Comparison of ENCODE assay signal across 22 cellular contexts in genomic region chr16:86700396-86700945, GRCh38.
DNase-seq lines count a peak whose midpoint lies in the region; ATAC-seq, FAIRE-seq and TF ChIP-seq lines count a peak whose summit lies in the region.
"Had no signal": no experiment of that assay in that cellular context is flagged by ENCODE, and none has a peak within 500 bp of the region (broad histone marks: within the 10 kb centered on the region; RNA-seq: fewer than 3 reads in every experiment).

No MANE protein-coding gene starts in this region.

- in situ Hi-C loops in IMR-90 (cut with MboI; ENCODE audit: low sequenced_read_pairs), result no loop called here

- no peak overlapping the region for H3K23ac ChIP-seq in IMR-90 (ENCODE audit: low read depth, low read length)
- H3K23ac ChIP-seq in H1 (ENCODE audit: insufficient read length), result no peak overlapping the region

- H3K4me1 ChIP-seq in IMR-90 (ENCODE audit: control insufficient read depth, insufficient read depth, low read length) (no peaks in the 10 kb centered on the region), H1 (replicated peaks in 1 of 4; ENCODE audit: control insufficient read depth in 3 of 4, insufficient read depth in 4 of 4, low read length in 3 of 4) (peaks cover 0 to 2% (median 0%) of the 10 kb centered on the region in 4 experiments; a peak in 2 of 7 replicates), sigmoid colon (no peaks in the 10 kb centered on the region), neural progenitor cell (no peaks in the 10 kb centered on the region)
- H3K4me1 ChIP-seq: BE2C, BLaER1, Caco-2 had no signal

- H2BK15ac ChIP-seq in IMR-90 (ENCODE audit: low read depth, low read length) (no peak overlapping the region), H1 (ENCODE audit: low read length) (no peak overlapping the region)

- H2BK5ac ChIP-seq in IMR-90 (ENCODE audit: low read depth, low read length, poor library complexity, severe bottlenecking), result no peak overlapping the region
- H2BK5ac ChIP-seq in H1 (ENCODE audit: low read depth, low read length), result no peak overlapping the region

- CTCF ChIA-PET in IMR-90 (lab: Yijun Ruan, JAX), result no interaction called here
- CTCF ChIA-PET in H1 (lab: Charles Lee; ENCODE audit: partially characterized antibody), result interaction anchor here (1.2 kb wide), 1 partner anchor 174 kb away, joined by 3 read pairs; no protein-coding TSS in a partner anchor

- H2BK12ac ChIP-seq in H1 (ENCODE audit: low read depth, low read length), result no peak overlapping the region

- peak overlapping the region; percentile 15 for H2AK9ac ChIP-seq in IMR-90 (replicated peaks; ENCODE audit: low read depth, low read length, poor library complexity)

- H3K4me1 Mint-ChIP-seq in neural progenitor cell, result no peaks in the 10 kb centered on the region

- H4K8ac ChIP-seq in IMR-90 (ENCODE audit: low read depth in 2 of 2, low read length in 2 of 2) (no peak overlapping the region), H1 (ENCODE audit: extremely low read depth, insufficient read depth, low read length) (peak overlapping the region; percentile 71; the same call in 1 of the 2 replicates)

- H3K56ac ChIP-seq in IMR-90 (ENCODE audit: extremely low read depth, insufficient read depth, low read length) (no peak overlapping the region), H1 (replicated peaks; ENCODE audit: insufficient read length, low read depth, low read length) (no peak overlapping the region)

- H3K4me2 ChIP-seq in IMR-90 (ENCODE audit: low read depth, low read length) (no peak overlapping the region), H1 (ENCODE audit: insufficient read depth in 1 of 2, low read depth in 2 of 2, low read length in 2 of 2) (no peak overlapping the region), neural progenitor cell (no peak overlapping the region)
- H3K4me2 ChIP-seq: BLaER1 had no signal

- dilution Hi-C loops in IMR-90 (cut with HindIII; ENCODE audit: low sequenced_read_pairs, unreplicated experiment), result no loop called here

- FAIRE-seq in H1 (lab: Jason Lieb, UNC), result no peak
- FAIRE-seq: A204.1, G401.6, GM12891, GM19239 had no signal

- BruUV-seq in IMR-90 (replicated peaks; lab: Mats Ljungman, UMichigan), result no TSS peak

- H4K91ac ChIP-seq in IMR-90 (ENCODE audit: insufficient read depth, low read depth, low read length) (no peak overlapping the region), H1 (replicated peaks; ENCODE audit: insufficient read length, low read length) (no peak overlapping the region)

- TF ChIP-seq EP300 in H1 (IDR thresholded peaks at IDR 0.05; ENCODE audit: borderline replicate concordance in 1 of 2, low read depth in 2 of 2, low read length in 2 of 2) (no peak), sigmoid colon (IDR thresholded peaks at IDR 0.05) (no peak)

- H3K23me2 ChIP-seq in H1 (ENCODE audit: low read depth, low read length), result peaks cover 4% of the 10 kb centered on the region; the same call in 1 of the 2 replicates

- no peak overlapping the region for H3K27ac ChIP-seq in IMR-90 (ENCODE audit: insufficient read depth, low read length)
- no peak overlapping the region for H3K27ac ChIP-seq in H1 (ENCODE audit: low read depth, low read length)
- H3K27ac ChIP-seq in sigmoid colon, result no peak overlapping the region
- H3K27ac ChIP-seq in neural progenitor cell, result no peak overlapping the region
- H3K27ac ChIP-seq: BLaER1, C4-2B had no signal

- peaks cover 3% of the 10 kb centered on the region for H3K9me1 ChIP-seq in IMR-90 (ENCODE audit: insufficient read depth, low read length)

- POLR2A ChIA-PET in IMR-90 (lab: Charles Lee; ENCODE audit: unreplicated experiment), result no interaction called here
- POLR2A ChIA-PET in H1 (lab: Charles Lee; ENCODE audit: partially characterized antibody), result no interaction called here

- peaks cover 8% of the 10 kb centered on the region for H3K9me3 Mint-ChIP-seq in neural progenitor cell
- H3K9me3 Mint-ChIP-seq: CD4-positive, alpha-beta T cell; CD8-positive, alpha-beta T cell had no signal

- H2BK120ac ChIP-seq in IMR-90 (ENCODE audit: low read depth, low read length) (no peak overlapping the region), H1 (replicated peaks; ENCODE audit: low read depth, low read length) (no peak overlapping the region)

- no peaks in the 10 kb centered on the region for H3K36me3 Mint-ChIP-seq in neural progenitor cell
- H3K36me3 Mint-ChIP-seq: CD8-positive, alpha-beta T cell had no signal

- intact Hi-C loops in IMR-90 (cut with micrococcal nuclease) (no loop called here), sigmoid colon (cut with DNase I) (no loop called here)

- DNase-seq in IMR-90 (no peak), H1 (ENCODE audit: low read depth in 1 of 2, low spot score in 2 of 2) (no peak), mesenteric fat pad (ENCODE audit: low spot score) (peak; percentile 85), sigmoid colon (peak; percentile 29), C1 segment of cervical spinal cord (lab: John Stamatoyannopoulos, UW) (no peak), NCI-H1092 treated with DMSO at 0.1 percent for 48 hours (lab: John Stamatoyannopoulos, UW) (no peak), neural progenitor cell (ENCODE audit: low spot score) (no peak)
- DNase-seq: 8988T; ACHN; BE2C; Caco-2; CD4-positive, alpha-beta T cell; CD8-positive, alpha-beta T cell; DMS79 treated with DMSO at 0.1 percent for 48 hours; GF-D8 had no signal

- no peak overlapping the region for H3K4me3 Mint-ChIP-seq in neural progenitor cell
- H3K4me3 Mint-ChIP-seq: CD4-positive, alpha-beta T cell; CD8-positive, alpha-beta T cell had no signal

- TF ChIP-seq RAD21 in IMR-90 (IDR thresholded peaks at IDR 0.05; ENCODE audit: low read length), result no peak
- no peak for TF ChIP-seq RAD21 in H1 (IDR thresholded peaks at IDR 0.05 in 1 of 2, conservative IDR thresholded peaks at IDR 0.05 in 1 of 2; ENCODE audit: low read depth in 2 of 2, low read length in 2 of 2)

- peaks cover 6% of the 10 kb centered on the region for H3K27me3 Mint-ChIP-seq in neural progenitor cell (ENCODE audit: insufficient read depth, low read depth)

- H3K27me3 ChIP-seq in IMR-90 (ENCODE audit: control insufficient read depth, insufficient read depth, low read length) (no peaks in the 10 kb centered on the region; the same call in 1 of the 2 replicates), H1 (replicated peaks in 1 of 4; ENCODE audit: control insufficient read depth in 3 of 4, extremely low read depth in 1 of 4, insufficient read depth in 3 of 4, low read length in 3 of 4) (no peaks in the 10 kb centered on the region), sigmoid colon (peaks cover 0 to 35% (median 0%) of the 10 kb centered on the region in 3 donors), neural progenitor cell (no peaks in the 10 kb centered on the region)
- H3K27me3 ChIP-seq: BE2C, BLaER1 had no signal

- H3K79me2 ChIP-seq in H1 (ENCODE audit: control insufficient read depth in 1 of 2, insufficient read depth in 2 of 2, low read length in 2 of 2) (no peaks in the 10 kb centered on the region), neural progenitor cell (ENCODE audit: low read depth) (no peaks in the 10 kb centered on the region)

- TF ChIP-seq POLR2A in IMR-90 (IDR thresholded peaks at IDR 0.05; ENCODE audit: low read depth, low read length) (no peak), H1 (IDR thresholded peaks at IDR 0.05; ENCODE audit: control extremely low read depth in 1 of 2, low read depth in 2 of 2, low read length in 2 of 2) (no peak), sigmoid colon (IDR thresholded peaks at IDR 0.05) (no peak)

- H4K20me1 ChIP-seq in IMR-90 (ENCODE audit: insufficient read depth, low read length) (no peaks in the 10 kb centered on the region), H1 (replicated peaks in 1 of 2; ENCODE audit: control insufficient read depth in 1 of 2, insufficient read depth in 2 of 2, low read length in 2 of 2) (no peaks in the 10 kb centered on the region), neural progenitor cell (ENCODE audit: low read depth) (no peaks in the 10 kb centered on the region)
- H4K20me1 ChIP-seq: BLaER1 had no signal

- H3K36me3 ChIP-seq in IMR-90 (ENCODE audit: control insufficient read depth, insufficient read depth, low read length) (no peaks in the 10 kb centered on the region), H1 (ENCODE audit: control insufficient read depth in 2 of 4, insufficient read depth in 4 of 4, low read length in 3 of 4) (no peaks in the 10 kb centered on the region), sigmoid colon (no peaks in the 10 kb centered on the region), neural progenitor cell (no peaks in the 10 kb centered on the region)
- H3K36me3 ChIP-seq: BE2C, BLaER1 had no signal

- H3K18ac ChIP-seq in IMR-90 (ENCODE audit: low read depth, low read length) (no peak overlapping the region), H1 (ENCODE audit: extremely low read depth, low read length) (no peak overlapping the region)

- ATAC-seq in IMR-90 (ENCODE audit: low read depth) (no peak), GM21367 (IDR thresholded peaks at IDR 0.05; ENCODE audit: unreplicated experiment) (no peak)
- ATAC-seq: CD8-positive, alpha-beta T cell had no signal

- H4K5ac ChIP-seq in IMR-90 (ENCODE audit: low read depth, low read length) (no peak overlapping the region), H1 (ENCODE audit: insufficient read length, low read depth, low read length) (no peak overlapping the region)

- peak overlapping the region; percentile 28; the same call in 1 of the 2 replicates for H2AK5ac ChIP-seq in IMR-90 (ENCODE audit: low read depth, low read length)
- H2AK5ac ChIP-seq in H1 (ENCODE audit: low read depth, low read length), result no peak overlapping the region

- H3K4ac ChIP-seq in IMR-90 (ENCODE audit: low read depth, low read length), result no peak overlapping the region
- no peak overlapping the region for H3K4ac ChIP-seq in H1 (replicated peaks; ENCODE audit: insufficient read length, low read depth, low read length)

- no peak overlapping the region for H2BK20ac ChIP-seq in IMR-90 (ENCODE audit: low read depth, low read length)
- H2BK20ac ChIP-seq in H1 (ENCODE audit: low read length), result no peak overlapping the region

- no peak overlapping the region for H3K14ac ChIP-seq in IMR-90 (replicated peaks; ENCODE audit: low read depth, low read length)
- H3K14ac ChIP-seq in H1 (ENCODE audit: insufficient read length), result no peak overlapping the region

- WGBS in IMR-90 (ENCODE audit: extremely low coverage in 2 of 2, insufficient read length in 1 of 2), 2 experiments, result 86% methylated on average over 19 of the region's 24 CpGs; no CpG with 5 or more reads in 1 of the 2 experiments
- 97% methylated on average over 13 of the region's 24 CpGs; no CpG with 5 or more reads in 1 of the 2 experiments for WGBS in H1 (ENCODE audit: extremely low coverage in 1 of 2, insufficient coverage in 1 of 2, insufficient read length in 1 of 2, insufficient replicate concordance in 2 of 2, low coverage in 1 of 2, low lambda C conversion rate in 2 of 2, missing lambda C conversion rate in 1 of 2), 2 experiments
- WGBS in sigmoid colon, 2 donors, result 83 to 88% methylated on average over 24 of the region's 24 CpGs

- peaks cover 5% of the 10 kb centered on the region; the same call in 1 of the 2 replicates for H3K9me3 ChIP-seq in IMR-90 (ENCODE audit: control insufficient read depth, insufficient read depth, low read length)
- H3K9me3 ChIP-seq in H1 (ENCODE audit: insufficient read depth in 2 of 2, low read depth in 1 of 2, low read length in 1 of 2), result no peaks in the 10 kb centered on the region; a peak in 1 of 4 replicates
- H3K9me3 ChIP-seq in sigmoid colon, result no peaks in the 10 kb centered on the region
- H3K9me3 ChIP-seq in neural progenitor cell (ENCODE audit: low read depth), result no peaks in the 10 kb centered on the region
- H3K9me3 ChIP-seq: BE2C, BLaER1, Caco-2 had no signal

- H3K4me3 ChIP-seq in IMR-90 (ENCODE audit: insufficient read depth, low read depth, low read length) (no peak overlapping the region), H1 (ENCODE audit: extremely low read depth in 1 of 4, insufficient read depth in 2 of 4, low read depth in 3 of 4, low read length in 4 of 4) (no peak overlapping the region), sigmoid colon (no peak overlapping the region), neural progenitor cell (no peak overlapping the region)
- H3K4me3 ChIP-seq: BLaER1 had no signal

- H2AFZ ChIP-seq in IMR-90 (replicated peaks; ENCODE audit: low read length, poor library complexity) (peak overlapping the region; percentile 32), H1 (ENCODE audit: low read length) (no peak overlapping the region), neural progenitor cell (replicated peaks) (no peak overlapping the region)

- no peaks in the 10 kb centered on the region for H3F3A ChIP-seq in neural progenitor cell (ENCODE audit: low read depth)

- TF ChIP-seq CTCF in IMR-90 (conservative IDR thresholded peaks at IDR 0.05; ENCODE audit: low read depth, low read length), result no peak
- TF ChIP-seq CTCF in H1 (IDR thresholded peaks at IDR 0.05; ENCODE audit: control extremely low read depth in 1 of 3, insufficient read depth in 1 of 3, low read depth in 1 of 3, low read length in 3 of 3), result no peak
- TF ChIP-seq CTCF in sigmoid colon (IDR thresholded peaks at IDR 0.05), result no peak
- no peak for TF ChIP-seq CTCF in neural progenitor cell (IDR thresholded peaks at IDR 0.05)

- H3K27ac Mint-ChIP-seq in neural progenitor cell, result no peak overlapping the region
- H3K27ac Mint-ChIP-seq: CD4-positive, alpha-beta T cell; CD8-positive, alpha-beta T cell had no signal

- H3K79me1 ChIP-seq in IMR-90 (ENCODE audit: low read depth in 1 of 2, low read length in 2 of 2), result no peaks in the 10 kb centered on the region
- no peaks in the 10 kb centered on the region for H3K79me1 ChIP-seq in H1 (ENCODE audit: low read depth, low read length)

- H3K9ac ChIP-seq in IMR-90 (ENCODE audit: low read depth, low read length) (no peak overlapping the region), H1 (replicated peaks in 1 of 4; ENCODE audit: extremely low read depth in 1 of 4, low read depth in 3 of 4, low read length in 3 of 4) (no peak overlapping the region), neural progenitor cell (no peak overlapping the region)
- H3K9ac ChIP-seq: BLaER1 had no signal

Comparison
In these comparisons a context has a peak if more than half of its experiments do, and no peak if none do; other contexts are left out.
1. DNase-seq: peak in mesenteric fat pad (single experiment) and sigmoid colon (single experiment); none in IMR-90 (single experiment), H1 (0 of 2), C1 segment of cervical spinal cord (0 of 14), NCI-H1092 treated with DMSO at 0.1 percent for 48 hours (single experiment) and neural progenitor cell (single experiment).